ENCODE assay signal across 30 cellular contexts in the genomic region with DNA sequence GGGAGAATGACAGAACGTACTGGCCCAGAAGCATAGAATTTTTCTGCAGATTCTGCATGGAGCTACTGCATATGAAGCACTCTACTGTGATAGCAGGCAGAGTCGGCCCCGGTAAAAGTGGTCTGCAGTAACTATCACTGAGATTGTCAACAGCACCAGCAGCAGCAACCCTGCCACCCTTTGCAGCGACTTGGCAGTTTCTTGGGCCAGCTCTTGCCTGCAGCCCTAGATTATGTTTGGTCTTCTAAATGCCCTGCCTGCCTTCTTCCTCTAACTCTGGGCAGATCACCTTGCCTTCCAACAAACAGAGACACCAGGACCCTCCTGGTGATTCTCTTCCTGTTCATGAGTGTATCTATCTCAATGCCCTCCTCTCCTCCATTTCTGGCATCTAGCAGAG.
"Had no signal": no experiment of that assay in that cellular context is flagged by ENCODE, and none has a peak within 500 bp of the region (broad histone marks: within the 10 kb centered on the region; RNA-seq: fewer than 3 reads in every experiment).

No MANE protein-coding gene starts in this region.

- H3K4me3 ChIP-seq: ascending aorta, body of pancreas, breast epithelium had no signal

- ATAC-seq: activated CD8-positive, alpha-beta T cell treated with anti-CD3 and anti-CD28 coated beads for 36 hours; activated naive CD8-positive, alpha-beta T cell treated with anti-CD3 and anti-CD28 coated beads, Interleukin-2, amount 50 U/mL, for 24 hours; activated T-cell treated with anti-CD3 and anti-CD28 coated beads, Interleukin-2, amount 50 U/mL, for 4 hours; activated T-cell treated with anti-CD3 and anti-CD28 coated beads, Interleukin-2, amount 50 U/mL, for 72 hours; activated T-helper 17 cell treated with anti-CD3 and anti-CD28 coated beads, Interleukin-2, amount 50 U/mL, for 72 hours; body of pancreas had no signal

- H3K4me1 ChIP-seq: ascending aorta, body of pancreas, breast epithelium had no signal

- H3K27ac ChIP-seq: ascending aorta, body of pancreas, brain microvascular endothelial cell, breast epithelium, VCaP had no signal

- H3K9me3 ChIP-seq: ascending aorta, body of pancreas, breast epithelium had no signal

- DNase-seq: activated B cell treated with CpG ODN at 0.5 μM for 24 hours; activated CD4-positive, alpha-beta memory T cell treated with anti-CD3 and anti-CD28 coated beads for 36 hours; activated CD4-positive, alpha-beta T cell treated with anti-CD3 and anti-CD28 coated beads for 4 hours; activated CD4-positive, alpha-beta T cell treated with anti-CD3 and anti-CD28 coated beads, Interleukin-2, amount 10 ng/mL, durations not matched to agents 24 days and 14 days; activated CD4-positive, alpha-beta T cell treated with anti-CD3 and anti-CD28 coated beads, Interleukin-2, amount 50 U/mL, for 1 hour; activated CD4-positive, alpha-beta T cell treated with anti-CD3 and anti-CD28 coated beads, Interleukin-2, amount 50 U/mL, for 4 hours; activated CD4-positive, CD25-positive, alpha-beta regulatory T cell treated with anti-CD3 and anti-CD28 coated beads, Interleukin-2, amount 50 U/mL, for 72 hours; activated CD8-positive, alpha-beta memory T cell treated with anti-CD3 and anti-CD28 coated beads, Interleukin-2, amount 50 U/mL, for 4 hours; activated CD8-positive, alpha-beta T cell treated with anti-CD3 and anti-CD28 coated beads for 36 hours; activated effector memory CD4-positive, alpha-beta T cell treated with anti-CD3 and anti-CD28 coated beads, Interleukin-2, amount 50 U/mL, for 16 hours; activated naive CD4-positive, alpha-beta T cell treated with anti-CD3 and anti-CD28 coated beads, Interleukin-2, amount 10 ng/mL, durations not matched to agents 7 days and 5 days; activated naive CD4-positive, alpha-beta T cell treated with Interleukin-2 at 50 U/mL for 16 hours; activated naive CD8-positive, alpha-beta T cell treated with anti-CD3 and anti-CD28 coated beads, Interleukin-2, amount 10 ng/mL, durations not matched to agents 7 days and 5 days; activated naive CD8-positive, alpha-beta T cell treated with anti-CD3 and anti-CD28 coated beads, Interleukin-2, amount 50 U/mL, for 24 hours; activated T-cell treated with anti-CD3 and anti-CD28 coated beads for 4 hours; activated T-cell treated with anti-CD3 and anti-CD28 coated beads, Interleukin-2, amount 50 U/mL, for 1 hour; activated T-cell treated with anti-CD3 and anti-CD28 coated beads, Interleukin-2, amount 50 U/mL, for 4 hours; activated T-cell treated with anti-CD3 and anti-CD28 coated beads, Interleukin-2, amount 50 U/mL, for 72 hours; amygdala; anterior cingulate cortex; body of pancreas; brain microvascular endothelial cell; cerebellar nuclear complex; SW 1271; T-helper 1 cell; T-helper 9 cell had no signal

- H3K36me3 ChIP-seq: ascending aorta, breast epithelium had no signal

- H3K27me3 ChIP-seq: ascending aorta, body of pancreas, brain microvascular endothelial cell, breast epithelium had no signal
